In genomic region chr5:150412319-150413175, GRCh38 we compare ENCODE assay signal across 1 cellular context.
TF ChIP-seq lines count a peak whose summit lies in the region.

TSS of gene CD74 (minus strand) at chr5:150412910. CDS start at chr5:150412749, 161 bp downstream.

TF ChIP-seq in HepG2, 621 proteins besides CTCF, POLR2A, EP300 and RAD21 (continued from another document and continues in another):
- peak; percentile 74 for TF ChIP-seq PAXIP1 (CRISPR knock-in tag; conservative IDR thresholded peaks at IDR 0.05)
- no peak for TF ChIP-seq KLF9 (CRISPR knock-in tag; IDR thresholded peaks at IDR 0.05; ENCODE audit: low read depth)
- no peak for TF ChIP-seq RORA (CRISPR knock-in tag; IDR thresholded peaks at IDR 0.05)
- TF ChIP-seq ZFP1 (CRISPR knock-in tag; IDR thresholded peaks at IDR 0.05) = no peak
- peak; percentile 14; the same call in 1 of the 2 replicates for TF ChIP-seq ZNF737 (CRISPR knock-in tag; IDR thresholded peaks at IDR 0.05; ENCODE audit: borderline replicate concordance)
- TF ChIP-seq ZNF883 (CRISPR knock-in tag; IDR thresholded peaks at IDR 0.05; ENCODE audit: not compliant biosample characterization) = peak; percentile 51
- peak; percentile 53 for TF ChIP-seq YEATS4 (CRISPR knock-in tag; IDR thresholded peaks at IDR 0.05; ENCODE audit: borderline replicate concordance)
- no peak for TF ChIP-seq JARID2 (CRISPR knock-in tag; IDR thresholded peaks at IDR 0.05; ENCODE audit: insufficient replicate concordance)
- no peak for TF ChIP-seq ZMAT5 (CRISPR knock-in tag; IDR thresholded peaks at IDR 0.05; ENCODE audit: borderline replicate concordance, low read depth)
- TF ChIP-seq ZNF75D (CRISPR knock-in tag; IDR thresholded peaks at IDR 0.05; ENCODE audit: borderline replicate concordance) = no peak
- no peak for TF ChIP-seq SMAD3 (CRISPR knock-in tag; IDR thresholded peaks at IDR 0.05)
- peak; percentile 57; the same call in 1 of the 2 replicates for TF ChIP-seq NFKB2 (CRISPR knock-in tag; IDR thresholded peaks at IDR 0.05; ENCODE audit: borderline replicate concordance)
- TF ChIP-seq ZNF572 (CRISPR knock-in tag; IDR thresholded peaks at IDR 0.05) = 0 out of 2 replicates have a peak, but pooled peaks have one; percentile 46
- TF ChIP-seq ZNF24 (IDR thresholded peaks at IDR 0.05) = no peak
- TF ChIP-seq ZFP62 (CRISPR knock-in tag; IDR thresholded peaks at IDR 0.05) = no peak
- TF ChIP-seq PAF1 (CRISPR knock-in tag; IDR thresholded peaks at IDR 0.05) = no peak
- TF ChIP-seq HNRNPL (IDR thresholded peaks at IDR 0.05; ENCODE audit: low read depth, low read length) = peak; percentile 73; the same call in 1 of the 2 replicates
- no peak for TF ChIP-seq ZBTB38 (CRISPR knock-in tag; IDR thresholded peaks at IDR 0.05)
- no peak for TF ChIP-seq ZNF776 (CRISPR knock-in tag; IDR thresholded peaks at IDR 0.05)
- TF ChIP-seq, protein P1, sequence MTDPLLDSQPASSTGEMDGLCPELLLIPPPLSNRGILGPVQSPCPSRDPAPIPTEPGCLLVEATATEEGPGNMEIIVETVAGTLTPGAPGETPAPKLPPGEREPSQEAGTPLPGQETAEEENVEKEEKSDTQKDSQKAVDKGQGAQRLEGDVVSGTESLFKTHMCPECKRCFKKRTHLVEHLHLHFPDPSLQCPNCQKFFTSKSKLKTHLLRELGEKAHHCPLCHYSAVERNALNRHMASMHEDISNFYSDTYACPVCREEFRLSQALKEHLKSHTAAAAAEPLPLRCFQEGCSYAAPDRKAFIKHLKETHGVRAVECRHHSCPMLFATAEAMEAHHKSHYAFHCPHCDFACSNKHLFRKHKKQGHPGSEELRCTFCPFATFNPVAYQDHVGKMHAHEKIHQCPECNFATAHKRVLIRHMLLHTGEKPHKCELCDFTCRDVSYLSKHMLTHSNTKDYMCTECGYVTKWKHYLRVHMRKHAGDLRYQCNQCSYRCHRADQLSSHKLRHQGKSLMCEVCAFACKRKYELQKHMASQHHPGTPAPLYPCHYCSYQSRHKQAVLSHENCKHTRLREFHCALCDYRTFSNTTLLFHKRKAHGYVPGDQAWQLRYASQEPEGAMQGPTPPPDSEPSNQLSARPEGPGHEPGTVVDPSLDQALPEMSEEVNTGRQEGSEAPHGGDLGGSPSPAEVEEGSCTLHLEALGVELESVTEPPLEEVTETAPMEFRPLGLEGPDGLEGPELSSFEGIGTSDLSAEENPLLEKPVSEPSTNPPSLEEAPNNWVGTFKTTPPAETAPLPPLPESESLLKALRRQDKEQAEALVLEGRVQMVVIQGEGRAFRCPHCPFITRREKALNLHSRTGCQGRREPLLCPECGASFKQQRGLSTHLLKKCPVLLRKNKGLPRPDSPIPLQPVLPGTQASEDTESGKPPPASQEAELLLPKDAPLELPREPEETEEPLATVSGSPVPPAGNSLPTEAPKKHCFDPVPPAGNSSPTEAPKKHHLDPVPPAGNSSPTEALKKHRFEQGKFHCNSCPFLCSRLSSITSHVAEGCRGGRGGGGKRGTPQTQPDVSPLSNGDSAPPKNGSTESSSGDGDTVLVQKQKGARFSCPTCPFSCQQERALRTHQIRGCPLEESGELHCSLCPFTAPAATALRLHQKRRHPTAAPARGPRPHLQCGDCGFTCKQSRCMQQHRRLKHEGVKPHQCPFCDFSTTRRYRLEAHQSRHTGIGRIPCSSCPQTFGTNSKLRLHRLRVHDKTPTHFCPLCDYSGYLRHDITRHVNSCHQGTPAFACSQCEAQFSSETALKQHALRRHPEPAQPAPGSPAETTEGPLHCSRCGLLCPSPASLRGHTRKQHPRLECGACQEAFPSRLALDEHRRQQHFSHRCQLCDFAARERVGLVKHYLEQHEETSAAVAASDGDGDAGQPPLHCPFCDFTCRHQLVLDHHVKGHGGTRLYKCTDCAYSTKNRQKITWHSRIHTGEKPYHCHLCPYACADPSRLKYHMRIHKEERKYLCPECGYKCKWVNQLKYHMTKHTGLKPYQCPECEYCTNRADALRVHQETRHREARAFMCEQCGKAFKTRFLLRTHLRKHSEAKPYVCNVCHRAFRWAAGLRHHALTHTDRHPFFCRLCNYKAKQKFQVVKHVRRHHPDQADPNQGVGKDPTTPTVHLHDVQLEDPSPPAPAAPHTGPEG (CRISPR knock-in tag; IDR thresholded peaks at IDR 0.05) = 0 out of 2 replicates have a peak, but pooled peaks have one; percentile 55
- TF ChIP-seq ZBTB26 (CRISPR knock-in tag; IDR thresholded peaks at IDR 0.05; ENCODE audit: borderline replicate concordance) = no peak
- TF ChIP-seq ZNF574 (CRISPR knock-in tag; IDR thresholded peaks at IDR 0.05) = no peak; the same call in 1 of the 2 replicates
- TF ChIP-seq CSRNP1 (CRISPR knock-in tag; IDR thresholded peaks at IDR 0.05) = peak; percentile 27; the same call in 1 of the 2 replicates
- TF ChIP-seq ARNT2 (CRISPR knock-in tag; IDR thresholded peaks at IDR 0.05; ENCODE audit: low read depth) = 0 out of 2 replicates have a peak, but pooled peaks have one; percentile 22
- TF ChIP-seq FOXA3 (CRISPR knock-in tag; IDR thresholded peaks at IDR 0.05) = no peak
- no peak for TF ChIP-seq AGO1 (IDR thresholded peaks at IDR 0.05; ENCODE audit: low read depth, low read length, poor library complexity, severe bottlenecking)
- TF ChIP-seq ZNF580 (CRISPR knock-in tag; IDR thresholded peaks at IDR 0.05; ENCODE audit: borderline replicate concordance, low read depth) = peak; percentile 29; the same call in 1 of the 2 replicates
- TF ChIP-seq TBP (CRISPR knock-in tag; IDR thresholded peaks at IDR 0.05) = no peak
- peak; percentile 33; the same call in 1 of the 2 replicates for TF ChIP-seq BHLHE40 (IDR thresholded peaks at IDR 0.05; ENCODE audit: low read length)
- TF ChIP-seq RBM39 (IDR thresholded peaks at IDR 0.05; ENCODE audit: low read depth, low read length, poor library complexity, severe bottlenecking) = peak; percentile 52
- peak; percentile 71 for TF ChIP-seq HDAC1 (CRISPR knock-in tag; IDR thresholded peaks at IDR 0.05)
- TF ChIP-seq GFI1 (CRISPR knock-in tag; IDR thresholded peaks at IDR 0.05; ENCODE audit: borderline replicate concordance) = peak; percentile 8; the same call in 1 of the 2 replicates
- TF ChIP-seq THAP8 (CRISPR knock-in tag; IDR thresholded peaks at IDR 0.05; ENCODE audit: borderline replicate concordance) = no peak
- no peak for TF ChIP-seq ZNF557 (CRISPR knock-in tag; IDR thresholded peaks at IDR 0.05)
- peak; percentile 68; the same call in 1 of the 2 replicates for TF ChIP-seq NR2F6 (IDR thresholded peaks at IDR 0.05)
- peak; percentile 60; the same call in 1 of the 2 replicates for TF ChIP-seq NR2F6 (CRISPR knock-in tag; IDR thresholded peaks at IDR 0.05)
- TF ChIP-seq TP53 (CRISPR knock-in tag; conservative IDR thresholded peaks at IDR 0.05) = no peak
- TF ChIP-seq, protein P2, sequence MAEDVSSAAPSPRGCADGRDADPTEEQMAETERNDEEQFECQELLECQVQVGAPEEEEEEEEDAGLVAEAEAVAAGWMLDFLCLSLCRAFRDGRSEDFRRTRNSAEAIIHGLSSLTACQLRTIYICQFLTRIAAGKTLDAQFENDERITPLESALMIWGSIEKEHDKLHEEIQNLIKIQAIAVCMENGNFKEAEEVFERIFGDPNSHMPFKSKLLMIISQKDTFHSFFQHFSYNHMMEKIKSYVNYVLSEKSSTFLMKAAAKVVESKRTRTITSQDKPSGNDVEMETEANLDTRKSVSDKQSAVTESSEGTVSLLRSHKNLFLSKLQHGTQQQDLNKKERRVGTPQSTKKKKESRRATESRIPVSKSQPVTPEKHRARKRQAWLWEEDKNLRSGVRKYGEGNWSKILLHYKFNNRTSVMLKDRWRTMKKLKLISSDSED (CRISPR knock-in tag; IDR thresholded peaks at IDR 0.05) = no peak
- TF ChIP-seq, protein P3, sequence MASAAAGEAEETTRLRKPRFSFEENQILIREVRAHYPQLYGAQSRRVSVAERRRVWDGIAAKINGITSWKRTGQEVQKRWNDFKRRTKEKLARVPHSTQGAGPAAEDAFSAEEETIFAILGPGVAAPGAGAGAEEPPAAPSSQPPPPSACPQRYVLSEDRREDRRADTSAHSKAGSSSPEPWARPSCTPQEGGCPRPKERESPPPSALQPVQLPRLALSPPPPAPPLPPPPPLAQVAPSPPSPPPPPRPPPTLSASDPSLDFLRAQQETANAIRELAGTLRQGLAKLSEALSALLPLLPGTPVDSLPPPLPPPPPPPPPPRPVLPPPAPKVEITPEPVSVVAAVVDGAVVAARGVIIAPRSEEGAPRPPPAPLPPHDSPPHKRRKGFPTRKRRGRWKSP (CRISPR knock-in tag; IDR thresholded peaks at IDR 0.05) = peak; percentile 26; the same call in 1 of the 2 replicates
- TF ChIP-seq ZNF549 (CRISPR knock-in tag; IDR thresholded peaks at IDR 0.05) = 0 out of 2 replicates have a peak, but pooled peaks have one; percentile 20
- TF ChIP-seq ZNF746 (CRISPR knock-in tag; IDR thresholded peaks at IDR 0.05) = no peak; the same call in 1 of the 2 replicates
